Comparison of ENCODE assay signal across 21 cellular contexts in genomic region chr3:173977747-173978146, GRCh38.
DNase-seq lines count a peak whose midpoint lies in the region; TF ChIP-seq lines count a peak whose summit lies in the region.
"Had no signal": no experiment of that assay in that cellular context is flagged by ENCODE, and none has a peak within 500 bp of the region (broad histone marks: within the 10 kb centered on the region; RNA-seq: fewer than 3 reads in every experiment).

No MANE protein-coding gene starts in this region.

- H3K4me3 ChIP-seq in fibroblast of mammary gland (ENCODE audit: control insufficient read depth, low read depth, low read length): no peak overlapping the region
- H3K4me3 ChIP-seq: heart right ventricle, SJSA1 had no signal

- H3K36me3 Mint-ChIP-seq in progenitor cell of endocrine pancreas (ENCODE audit: insufficient read depth): no peaks in the 10 kb centered on the region
- H3K36me3 Mint-ChIP-seq: activated naive CD4-positive, alpha-beta T cell treated with anti-CD3 and anti-CD28 coated beads, Interleukin-2, amount 10 ng/mL, durations not matched to agents 7 days and 5 days; brain; CD14-positive monocyte; stimulated activated naive B cell treated with anti-CD40 and anti-IgM and Interleukin-4, amounts not matched to agents 10 μg/mL and 1 μg/mL and 100 μg/mL, for 72 hours had no signal

- no peaks in the 10 kb centered on the region for H3K9me3 Mint-ChIP-seq in progenitor cell of endocrine pancreas (ENCODE audit: low read depth)
- H3K9me3 Mint-ChIP-seq: brain; CD14-positive monocyte; nephron progenitor cell; stimulated activated naive B cell treated with anti-CD40 and anti-IgM and Interleukin-4, amounts not matched to agents 10 μg/mL and 1 μg/mL and 100 μg/mL, for 72 hours had no signal

- H3K4me1 Mint-ChIP-seq in progenitor cell of endocrine pancreas (ENCODE audit: low read depth): no peaks in the 10 kb centered on the region
- H3K4me1 Mint-ChIP-seq: activated naive CD4-positive, alpha-beta T cell treated with anti-CD3 and anti-CD28 coated beads, Interleukin-2, amount 10 ng/mL, durations not matched to agents 7 days and 5 days; brain; CD14-positive monocyte; nephron progenitor cell; stimulated activated naive B cell treated with anti-CD40 and anti-IgM and Interleukin-4, amounts not matched to agents 10 μg/mL and 1 μg/mL and 100 μg/mL, for 72 hours had no signal

- TF ChIP-seq CTCF in RWPE1 (conservative IDR thresholded peaks at IDR 0.05; ENCODE audit: low read depth) (no peak), fibroblast of mammary gland (conservative IDR thresholded peaks at IDR 0.05; ENCODE audit: control insufficient read depth, insufficient read depth, low read depth, low read length) (no peak), GM13976 (IDR thresholded peaks at IDR 0.05; ENCODE audit: borderline replicate concordance, control extremely low read depth, extremely low read depth, insufficient read depth, missing control alignments) (no peak), progenitor cell of endocrine pancreas (IDR thresholded peaks at IDR 0.05; ENCODE audit: unreplicated experiment) (no peak)

- in situ Hi-C loops in GM13976 (cut with MboI; ENCODE audit: low sequenced_read_pairs, unreplicated experiment): no loop called here

- CTCF ChIA-PET in RWPE1 (lab: Yijun Ruan, JAX): no interaction called here

- DNase-seq in NCI-H2029 (lab: John Stamatoyannopoulos, UW) (peak; percentile 9), NCI-H2029 treated with DMSO at 0.1 percent for 48 hours (lab: John Stamatoyannopoulos, UW) (no peak), RWPE1 (ENCODE audit: low spot score) (peak; percentile 2), fibroblast of mammary gland (ENCODE audit: low read depth) (peak; percentile 60), GM13976 (ENCODE audit: low spot score) (no peak), erythroblast (lab: John Stamatoyannopoulos, UW) (no peak), NOMO-1 treated with dmso at 0.1 percent for 144 hours (lab: John Stamatoyannopoulos, UW; ENCODE audit: unreplicated experiment) (no peak), progenitor cell of endocrine pancreas (ENCODE audit: low spot score, unreplicated experiment) (no peak)
- DNase-seq: activated CD4-positive, alpha-beta T cell treated with anti-CD3 and anti-CD28 coated beads, Interleukin-2, amount 50 U/mL, for 1 hour; activated naive CD4-positive, alpha-beta T cell treated with anti-CD3 and anti-CD28 coated beads, Interleukin-2, amount 10 ng/mL, durations not matched to agents 7 days and 5 days; DMS53; heart right ventricle; NCI-H1436 treated with DMSO at 0.1 percent for 48 hours; NCI-H446 treated with DMSO at 0.1 percent for 48 hours; nephron progenitor cell; stimulated activated CD4-positive, alpha-beta T cell treated with anti-CD3 and anti-CD28 coated beads, Interleukin-12 subunit alpha, Interleukin-12 subunit beta, amount 100 ng/mL, for 4 hours; stimulated activated naive B cell treated with anti-CD40 and anti-IgM and Interleukin-4, amounts not matched to agents 10 μg/mL and 1 μg/mL and 100 μg/mL, for 72 hours had no signal

- H3K4me3 Mint-ChIP-seq in progenitor cell of endocrine pancreas (ENCODE audit: low read depth): no peak overlapping the region
- H3K4me3 Mint-ChIP-seq: activated naive CD4-positive, alpha-beta T cell treated with anti-CD3 and anti-CD28 coated beads, Interleukin-2, amount 10 ng/mL, durations not matched to agents 7 days and 5 days; brain; CD14-positive monocyte; nephron progenitor cell; stimulated activated naive B cell treated with anti-CD40 and anti-IgM and Interleukin-4, amounts not matched to agents 10 μg/mL and 1 μg/mL and 100 μg/mL, for 72 hours had no signal

- H3K27ac ChIP-seq in RWPE1: no peak overlapping the region
- H3K27ac ChIP-seq: 22Rv1, heart right ventricle, SJSA1 had no signal

- POLR2A ChIA-PET in RWPE1 (lab: Yijun Ruan, JAX; ENCODE audit: low non-redundant PET): no interaction called here

- H3K27ac Mint-ChIP-seq in progenitor cell of endocrine pancreas: no peak overlapping the region
- H3K27ac Mint-ChIP-seq: activated naive CD4-positive, alpha-beta T cell treated with anti-CD3 and anti-CD28 coated beads, Interleukin-2, amount 10 ng/mL, durations not matched to agents 7 days and 5 days; brain; CD14-positive monocyte; nephron progenitor cell; stimulated activated naive B cell treated with anti-CD40 and anti-IgM and Interleukin-4, amounts not matched to agents 10 μg/mL and 1 μg/mL and 100 μg/mL, for 72 hours had no signal

- TF ChIP-seq POLR2A in erythroblast (IDR thresholded peaks at IDR 0.05; ENCODE audit: low read length): no peak

- H3K27me3 Mint-ChIP-seq in progenitor cell of endocrine pancreas: peaks cover 2% of the 10 kb centered on the region
- H3K27me3 Mint-ChIP-seq: activated naive CD4-positive, alpha-beta T cell treated with anti-CD3 and anti-CD28 coated beads, Interleukin-2, amount 10 ng/mL, durations not matched to agents 7 days and 5 days; brain; stimulated activated naive B cell treated with anti-CD40 and anti-IgM and Interleukin-4, amounts not matched to agents 10 μg/mL and 1 μg/mL and 100 μg/mL, for 72 hours had no signal

Comparison
In these comparisons a context has a peak if more than half of its experiments do, and no peak if none do; other contexts are left out.
1. DNase-seq: peak in NCI-H2029 (single experiment), RWPE1 (single experiment) and fibroblast of mammary gland (single experiment); none in NCI-H2029 treated with DMSO at 0.1 percent for 48 hours (single experiment), GM13976 (single experiment), erythroblast (0 of 2), NOMO-1 treated with dmso at 0.1 percent for 144 hours (single experiment) and progenitor cell of endocrine pancreas (single experiment).